ENCODE assay signal across 23 cellular contexts in the genomic region with DNA sequence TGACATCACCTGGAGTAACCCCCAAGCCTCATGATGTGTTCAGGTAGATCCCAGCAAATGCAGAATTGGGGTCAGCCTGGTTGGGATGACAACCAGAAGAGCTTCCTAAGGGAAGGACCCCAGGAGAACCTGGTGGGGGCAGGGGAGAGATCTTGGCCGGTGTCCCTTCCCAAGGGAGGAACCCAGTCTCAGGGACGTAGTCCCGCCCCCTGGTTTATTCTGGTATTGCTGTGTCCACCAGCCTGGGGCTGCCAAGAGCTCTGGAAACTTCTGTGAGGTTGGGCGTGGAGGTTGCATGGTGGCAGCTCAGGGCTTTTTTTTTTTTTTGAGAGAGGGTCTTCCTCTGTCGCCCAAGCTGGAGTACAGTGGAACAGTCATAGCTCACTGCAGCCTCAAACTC.
"Had no signal": no experiment of that assay in that cellular context is flagged by ENCODE, and none has a peak within 500 bp of the region (broad histone marks: within the 10 kb centered on the region; RNA-seq: fewer than 3 reads in every experiment).

No MANE protein-coding gene starts in this region.

- H3K9me3 Mint-ChIP-seq: activated naive CD8-positive, alpha-beta T cell treated with anti-CD3 and anti-CD28 coated beads for 36 hours; activated T-helper 1 cell treated with anti-CD3 and anti-CD28 coated beads, Interleukin-12 subunit alpha, Interleukin-12 subunit beta, Interleukin-2, Interleukin-4 antibody, amounts not matched to agents 30 ng/mL and 10 ng/mL and 1 ng/mL, durations not matched to agents 14 hours and 24 hours and 36 hours; brain; central memory CD8-positive, alpha-beta T cell; naive thymus-derived CD4-positive, alpha-beta T cell; stimulated activated naive B cell treated with anti-CD40 and anti-IgM and Interleukin-4, amounts not matched to agents 10 μg/mL and 1 μg/mL and 100 μg/mL, for 72 hours had no signal

- H3K27me3 Mint-ChIP-seq: brain; central memory CD8-positive, alpha-beta T cell had no signal

- H3K27me3 ChIP-seq: tibial nerve, vagina had no signal

- H3K4me3 ChIP-seq: coronary artery, skin epidermis, tibial nerve, vagina had no signal

- H3K27ac ChIP-seq: coronary artery, parathyroid adenoma, vagina had no signal

- H3K36me3 ChIP-seq: tibial nerve, vagina had no signal

- FAIRE-seq: endothelial cell of umbilical vein, TTC549 had no signal

- H3K9me3 ChIP-seq: tibial nerve, vagina had no signal

- H3K4me3 Mint-ChIP-seq: activated naive CD8-positive, alpha-beta T cell treated with anti-CD3 and anti-CD28 coated beads for 36 hours; activated T-helper 1 cell treated with anti-CD3 and anti-CD28 coated beads, Interleukin-12 subunit alpha, Interleukin-12 subunit beta, Interleukin-2, Interleukin-4 antibody, amounts not matched to agents 30 ng/mL and 10 ng/mL and 1 ng/mL, durations not matched to agents 14 hours and 24 hours and 36 hours; brain; central memory CD8-positive, alpha-beta T cell; naive thymus-derived CD4-positive, alpha-beta T cell; stimulated activated naive B cell treated with anti-CD40 and anti-IgM and Interleukin-4, amounts not matched to agents 10 μg/mL and 1 μg/mL and 100 μg/mL, for 72 hours had no signal

- H3K27ac Mint-ChIP-seq: activated naive CD8-positive, alpha-beta T cell treated with anti-CD3 and anti-CD28 coated beads for 36 hours; activated T-helper 1 cell treated with anti-CD3 and anti-CD28 coated beads, Interleukin-12 subunit alpha, Interleukin-12 subunit beta, Interleukin-2, Interleukin-4 antibody, amounts not matched to agents 30 ng/mL and 10 ng/mL and 1 ng/mL, durations not matched to agents 14 hours and 24 hours and 36 hours; naive thymus-derived CD4-positive, alpha-beta T cell; stimulated activated naive B cell treated with anti-CD40 and anti-IgM and Interleukin-4, amounts not matched to agents 10 μg/mL and 1 μg/mL and 100 μg/mL, for 72 hours had no signal

- H3K4me1 Mint-ChIP-seq: central memory CD8-positive, alpha-beta T cell had no signal

- H3K36me3 Mint-ChIP-seq: activated naive CD8-positive, alpha-beta T cell treated with anti-CD3 and anti-CD28 coated beads for 36 hours; naive thymus-derived CD4-positive, alpha-beta T cell; stimulated activated naive B cell treated with anti-CD40 and anti-IgM and Interleukin-4, amounts not matched to agents 10 μg/mL and 1 μg/mL and 100 μg/mL, for 72 hours had no signal

- ATAC-seq: left colon; naive thymus-derived CD4-positive, alpha-beta T cell; stimulated activated naive B cell treated with anti-CD40 and anti-IgM and Interleukin-4, amounts not matched to agents 10 μg/mL and 1 μg/mL and 100 μg/mL, for 72 hours had no signal

- H2AFZ ChIP-seq: parathyroid adenoma had no signal

- DNase-seq: activated CD4-positive, alpha-beta T cell treated with anti-CD3 and anti-CD28 coated beads, Interleukin-2, amount 50 U/mL, for 1 hour; activated CD8-positive, alpha-beta memory T cell treated with anti-CD3 and anti-CD28 coated beads for 24 hours; activated naive CD8-positive, alpha-beta T cell treated with anti-CD3 and anti-CD28 coated beads for 36 hours; effector CD4-positive, alpha-beta T cell; foreskin melanocyte; left colon; mammary epithelial cell; naive thymus-derived CD4-positive, alpha-beta T cell; retina; stimulated activated CD4-positive, alpha-beta T cell treated with anti-CD3 and anti-CD28 coated beads, Interleukin-15, amount 100 ng/mL, for 24 hours; stimulated activated CD4-positive, alpha-beta T cell treated with anti-CD3 and anti-CD28 coated beads, Interleukin-4, amount 100 ng/mL, for 1 hour; stimulated activated naive B cell treated with anti-CD40 and anti-IgM and Interleukin-4, amounts not matched to agents 10 μg/mL and 1 μg/mL and 100 μg/mL, for 72 hours; T-helper 2 cell had no signal
